8 cellular contexts compared by ENCODE assay signal in the genomic region with DNA sequence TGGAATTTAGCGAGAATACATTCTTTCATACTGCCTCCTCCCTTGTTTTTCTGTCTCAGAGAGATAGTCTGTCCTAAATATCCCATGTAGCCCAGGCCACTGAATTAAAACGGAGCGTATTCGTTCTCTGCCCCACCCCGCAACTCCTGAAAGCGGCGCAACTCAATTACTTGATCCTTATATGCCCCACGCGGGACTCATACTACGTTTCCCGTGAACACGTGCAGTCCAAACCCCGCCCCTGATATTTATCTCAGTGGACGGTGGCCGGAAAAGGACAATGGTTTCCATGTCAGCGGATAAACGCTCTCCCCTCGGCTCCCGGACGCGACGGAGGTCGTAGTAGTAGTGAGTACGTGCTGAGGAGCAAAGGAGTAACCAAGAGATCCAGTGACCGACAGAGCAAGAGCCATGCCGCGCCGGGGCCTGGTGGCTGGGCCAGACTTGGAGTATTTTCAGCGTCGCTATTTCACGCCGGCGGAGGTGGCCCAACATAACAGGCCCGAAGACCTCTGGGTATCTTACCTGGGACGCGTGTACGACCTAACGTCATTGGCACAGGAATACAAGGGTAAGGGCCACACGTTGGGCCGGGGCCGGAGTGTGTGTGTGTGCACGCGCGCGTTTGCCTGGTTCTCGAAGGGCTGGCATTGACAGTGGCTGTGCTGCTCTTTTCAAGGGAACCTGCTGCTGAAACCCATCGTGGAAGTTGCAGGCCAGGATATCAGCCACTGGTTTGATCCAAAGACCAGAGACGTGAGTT. TPM values are rescaled to one million over a fixed set of nuclear protein-coding genes. Genes with fewer than 3 reads are reported as not detected.
DNase-seq lines count a peak whose midpoint lies in the region; ATAC-seq and TF ChIP-seq lines count a peak whose summit lies in the region.

A gene with protein sequence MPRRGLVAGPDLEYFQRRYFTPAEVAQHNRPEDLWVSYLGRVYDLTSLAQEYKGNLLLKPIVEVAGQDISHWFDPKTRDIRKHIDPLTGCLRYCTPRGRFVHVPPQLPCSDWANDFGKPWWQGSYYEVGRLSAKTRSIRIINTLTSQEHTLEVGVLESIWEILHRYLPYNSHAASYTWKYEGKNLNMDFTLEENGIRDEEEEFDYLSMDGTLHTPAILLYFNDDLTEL (plus strand): TSS at position 280 of the 763 bp plus-strand sequence. CDS start 132 bp downstream, at position 412.

- no peak for TF ChIP-seq POLR2A in lower leg skin (IDR thresholded peaks at IDR 0.05)

- peaks cover 48% of the 10 kb centered on the region for H3K36me3 Mint-ChIP-seq in activated CD4-positive, alpha-beta T cell treated with anti-CD3 and anti-CD28 coated beads, Interleukin-2, amount 10 ng/mL, durations not matched to agents 24 days and 14 days (ENCODE audit: low read depth)

- DNase-seq in AG08395 (ENCODE audit: low spot score) (peak; percentile 84), NCI-H510A (lab: John Stamatoyannopoulos, UW) (peak; percentile 85), dermis blood vessel endothelial cell (peak; percentile 97), lower leg skin (ENCODE audit: low spot score in 2 of 2) (peak; percentile 94 to 98)
- peak; percentile 97 for DNase-seq in activated CD4-positive, alpha-beta T cell treated with anti-CD3 and anti-CD28 coated beads, Interleukin-2, amount 10 ng/mL, durations not matched to agents 24 days and 14 days
- peak; percentile 78 to 88 for DNase-seq in stimulated activated CD4-positive, alpha-beta T cell treated with anti-CD3 and anti-CD28 coated beads, Interleukin-4, amount 100 ng/mL, for 4 hours

- H3K9me3 Mint-ChIP-seq in activated CD4-positive, alpha-beta T cell treated with anti-CD3 and anti-CD28 coated beads, Interleukin-2, amount 10 ng/mL, durations not matched to agents 24 days and 14 days, result no peaks in the 10 kb centered on the region

- H3K27me3 Mint-ChIP-seq in activated CD4-positive, alpha-beta T cell treated with anti-CD3 and anti-CD28 coated beads, Interleukin-2, amount 10 ng/mL, durations not matched to agents 24 days and 14 days, result no peaks in the 10 kb centered on the region

- peak within 1 kb of the TSS; percentile 27 for H3K4me3 ChIP-seq in lower leg skin (ENCODE audit: low read depth, poor library complexity, severe bottlenecking)

- TF ChIP-seq CTCF in lower leg skin (IDR thresholded peaks at IDR 0.05), result no peak

- intact Hi-C loops in activated CD4-positive, alpha-beta T cell treated with anti-CD3 and anti-CD28 coated beads, Interleukin-2, amount 10 ng/mL, durations not matched to agents 24 days and 14 days (cut with micrococcal nuclease), result loop anchor here (1.0 to 10.0 kb wide), 7 partner anchors 16 to 199 kb away; partner anchors contain the start of gene CNTROB
- intact Hi-C loops in lower leg skin (cut with DNase I; ENCODE audit: low total_unique reads), result no loop called here

- 0 to 1% methylated on average over 44 to 48 of the region's 48 CpGs for WGBS in lower leg skin, 2 donors

- no peak within 1 kb of the TSS for H3K4me3 Mint-ChIP-seq in activated CD4-positive, alpha-beta T cell treated with anti-CD3 and anti-CD28 coated beads, Interleukin-2, amount 10 ng/mL, durations not matched to agents 24 days and 14 days

- ATAC-seq in GM19023 (IDR thresholded peaks at IDR 0.05; ENCODE audit: unreplicated experiment), result peak; percentile 39
- ATAC-seq in HG03175 (IDR thresholded peaks at IDR 0.05; ENCODE audit: unreplicated experiment), result peak; percentile 41

- peaks cover 18% of the 10 kb centered on the region for H3K4me1 Mint-ChIP-seq in activated CD4-positive, alpha-beta T cell treated with anti-CD3 and anti-CD28 coated beads, Interleukin-2, amount 10 ng/mL, durations not matched to agents 24 days and 14 days

- H3K27ac Mint-ChIP-seq in activated CD4-positive, alpha-beta T cell treated with anti-CD3 and anti-CD28 coated beads, Interleukin-2, amount 10 ng/mL, durations not matched to agents 24 days and 14 days, result no peak within 1 kb of the TSS

RNA-seq across cellular contexts. Expression of the gene that starts here (rescaled TPM):
- total RNA-seq in activated CD4-positive, alpha-beta T cell treated with anti-CD3 and anti-CD28 coated beads, Interleukin-2, amount 10 ng/mL, durations not matched to agents 24 days and 14 days, result 12.7 and 14.0 TPM in 2 replicates
- total RNA-seq in dermis blood vessel endothelial cell, result 15.1 and 17.9 TPM in 2 replicates
- 10 to 100 TPM in 1 of 4 donors, 1 to 10 TPM in 3; 7.0 to 14.1 (median 9.1) TPM for total RNA-seq in lower leg skin

Comparison
In these comparisons a context has a peak if more than half of its experiments do, and no peak if none do; other contexts are left out.
1. Peak in every context shown above with its lines: DNase-seq, ATAC-seq and H3K4me3 ChIP-seq.